Comparison of ENCODE assay signal across 1 cellular context in the genomic region with DNA sequence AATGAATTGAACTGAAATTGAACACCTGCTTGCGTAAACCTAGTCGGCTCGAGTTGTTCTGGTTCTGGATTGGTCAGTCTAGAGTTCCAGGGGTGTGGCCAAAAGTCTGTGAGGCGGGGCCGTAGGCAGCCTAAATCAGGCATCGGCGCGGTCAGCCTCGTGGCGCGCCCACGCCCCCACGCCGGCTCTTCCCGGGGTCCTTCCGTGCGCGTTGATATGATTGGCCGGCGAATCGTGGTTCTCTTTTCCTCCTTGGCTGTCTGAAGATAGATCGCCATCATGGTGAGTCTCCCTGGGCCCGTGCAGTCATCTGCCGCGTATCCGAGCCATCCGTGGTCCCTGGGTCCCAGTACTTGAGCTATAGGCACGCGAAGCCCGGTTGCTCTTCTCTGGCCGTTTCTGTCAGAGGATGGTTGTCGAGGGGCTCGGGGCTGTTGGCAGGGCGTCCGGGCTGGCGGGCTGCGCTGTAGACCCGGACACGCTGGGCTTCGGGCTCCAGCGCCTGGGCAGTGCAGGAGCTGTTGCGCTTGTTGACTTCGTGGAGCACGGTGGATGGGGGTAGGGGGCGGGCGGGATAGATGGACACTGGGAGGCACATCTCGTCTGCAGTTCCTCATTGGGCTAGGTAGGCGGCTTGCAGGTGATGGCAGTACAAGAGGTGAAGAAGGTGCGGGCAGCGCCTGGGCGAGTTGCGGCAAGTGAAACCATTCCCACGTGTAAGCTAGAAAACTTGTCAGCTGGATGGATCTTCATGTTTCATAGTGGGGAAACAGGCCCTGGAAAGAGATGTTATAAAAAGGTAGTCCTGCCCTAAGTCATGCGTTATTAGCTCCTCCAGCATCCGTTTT.
A peak's percentile ranks its signal among the peaks of the same experiment; 100 is the strongest.
TF ChIP-seq lines count a peak whose summit lies in the region.

A gene (plus strand): TSS at position 241 of the 848 bp plus-strand sequence. CDS start 39 bp downstream, at position 280.

TF ChIP-seq in HepG2, 621 proteins besides CTCF, POLR2A, EP300 and RAD21 (continued from another document and continues in another):
- TF ChIP-seq SMAD3 (CRISPR knock-in tag; IDR thresholded peaks at IDR 0.05) (no peak; the same call in 1 of the 2 replicates), NFE2 (CRISPR knock-in tag; IDR thresholded peaks at IDR 0.05) (no peak), KDM2A (CRISPR knock-in tag; IDR thresholded peaks at IDR 0.05; ENCODE audit: borderline replicate concordance, low read depth) (peak; percentile 74), HOXA3 (CRISPR knock-in tag; IDR thresholded peaks at IDR 0.05) (peak; percentile 67), ZZZ3 (CRISPR knock-in tag; IDR thresholded peaks at IDR 0.05; ENCODE audit: borderline replicate concordance) (peak; percentile 95; the same call in 1 of the 2 replicates), ZNF629 (CRISPR knock-in tag; conservative IDR thresholded peaks at IDR 0.05) (0 out of 2 replicates have a peak, but pooled peaks have one; percentile 14), TBX2 (CRISPR knock-in tag; IDR thresholded peaks at IDR 0.05; ENCODE audit: borderline replicate concordance) (peak; percentile 78), YEATS2 (CRISPR knock-in tag; IDR thresholded peaks at IDR 0.05; ENCODE audit: borderline replicate concordance) (peak; percentile 98), GATA4 (IDR thresholded peaks at IDR 0.05; ENCODE audit: borderline replicate concordance, low read depth) (peak; percentile 78; the same call in 1 of the 2 replicates), ZBTB8A (CRISPR knock-in tag; IDR thresholded peaks at IDR 0.05; ENCODE audit: borderline replicate concordance, low read depth) (no peak; the same call in 1 of the 2 replicates), ZBTB38 (CRISPR knock-in tag; IDR thresholded peaks at IDR 0.05) (peak; percentile 77; the same call in 1 of the 2 replicates), MATR3 (CRISPR knock-in tag; IDR thresholded peaks at IDR 0.05) (no peak), ARNTL (CRISPR knock-in tag; IDR thresholded peaks at IDR 0.05) (peak; percentile 58; the same call in 1 of the 2 replicates), TCF12 (IDR thresholded peaks at IDR 0.05) (no peak), TCF12 (CRISPR knock-in tag; IDR thresholded peaks at IDR 0.05) (no peak), ZNF430 (CRISPR knock-in tag; IDR thresholded peaks at IDR 0.05) (peak; percentile 85; the same call in 1 of the 2 replicates), ONECUT2 (CRISPR knock-in tag; IDR thresholded peaks at IDR 0.05) (no peak), ZNF484 (CRISPR knock-in tag; IDR thresholded peaks at IDR 0.05; ENCODE audit: borderline replicate concordance, low read depth) (no peak), HDAC1 (CRISPR knock-in tag; IDR thresholded peaks at IDR 0.05) (peak; percentile 92), RFX1 (IDR thresholded peaks at IDR 0.05) (no peak), TARDBP (CRISPR knock-in tag; IDR thresholded peaks at IDR 0.05) (peak; percentile 82), ZKSCAN8 (CRISPR knock-in tag; IDR thresholded peaks at IDR 0.05; ENCODE audit: borderline replicate concordance) (0 out of 2 replicates have a peak, but pooled peaks have one; percentile 20)
- TF ChIP-seq, protein P1, sequence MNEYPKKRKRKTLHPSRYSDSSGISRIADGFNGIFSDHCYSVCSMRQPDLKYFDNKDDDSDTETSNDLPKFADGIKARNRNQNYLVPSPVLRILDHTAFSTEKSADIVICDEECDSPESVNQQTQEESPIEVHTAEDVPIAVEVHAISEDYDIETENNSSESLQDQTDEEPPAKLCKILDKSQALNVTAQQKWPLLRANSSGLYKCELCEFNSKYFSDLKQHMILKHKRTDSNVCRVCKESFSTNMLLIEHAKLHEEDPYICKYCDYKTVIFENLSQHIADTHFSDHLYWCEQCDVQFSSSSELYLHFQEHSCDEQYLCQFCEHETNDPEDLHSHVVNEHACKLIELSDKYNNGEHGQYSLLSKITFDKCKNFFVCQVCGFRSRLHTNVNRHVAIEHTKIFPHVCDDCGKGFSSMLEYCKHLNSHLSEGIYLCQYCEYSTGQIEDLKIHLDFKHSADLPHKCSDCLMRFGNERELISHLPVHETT (CRISPR knock-in tag; conservative IDR thresholded peaks at IDR 0.05) = no peak
- TF ChIP-seq, protein P2, sequence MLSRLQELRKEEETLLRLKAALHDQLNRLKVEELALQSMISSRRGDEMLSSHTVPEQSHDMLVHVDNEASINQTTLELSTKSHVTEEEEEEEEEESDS (CRISPR knock-in tag; IDR thresholded peaks at IDR 0.05; ENCODE audit: borderline replicate concordance) = 0 out of 2 replicates have a peak, but pooled peaks have one; percentile 33
- TF ChIP-seq, protein P3, sequence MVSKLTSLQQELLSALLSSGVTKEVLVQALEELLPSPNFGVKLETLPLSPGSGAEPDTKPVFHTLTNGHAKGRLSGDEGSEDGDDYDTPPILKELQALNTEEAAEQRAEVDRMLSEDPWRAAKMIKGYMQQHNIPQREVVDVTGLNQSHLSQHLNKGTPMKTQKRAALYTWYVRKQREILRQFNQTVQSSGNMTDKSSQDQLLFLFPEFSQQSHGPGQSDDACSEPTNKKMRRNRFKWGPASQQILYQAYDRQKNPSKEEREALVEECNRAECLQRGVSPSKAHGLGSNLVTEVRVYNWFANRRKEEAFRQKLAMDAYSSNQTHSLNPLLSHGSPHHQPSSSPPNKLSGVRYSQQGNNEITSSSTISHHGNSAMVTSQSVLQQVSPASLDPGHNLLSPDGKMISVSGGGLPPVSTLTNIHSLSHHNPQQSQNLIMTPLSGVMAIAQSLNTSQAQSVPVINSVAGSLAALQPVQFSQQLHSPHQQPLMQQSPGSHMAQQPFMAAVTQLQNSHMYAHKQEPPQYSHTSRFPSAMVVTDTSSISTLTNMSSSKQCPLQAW (CRISPR knock-in tag; IDR thresholded peaks at IDR 0.05) = peak; percentile 81
- TF ChIP-seq, protein P4, sequence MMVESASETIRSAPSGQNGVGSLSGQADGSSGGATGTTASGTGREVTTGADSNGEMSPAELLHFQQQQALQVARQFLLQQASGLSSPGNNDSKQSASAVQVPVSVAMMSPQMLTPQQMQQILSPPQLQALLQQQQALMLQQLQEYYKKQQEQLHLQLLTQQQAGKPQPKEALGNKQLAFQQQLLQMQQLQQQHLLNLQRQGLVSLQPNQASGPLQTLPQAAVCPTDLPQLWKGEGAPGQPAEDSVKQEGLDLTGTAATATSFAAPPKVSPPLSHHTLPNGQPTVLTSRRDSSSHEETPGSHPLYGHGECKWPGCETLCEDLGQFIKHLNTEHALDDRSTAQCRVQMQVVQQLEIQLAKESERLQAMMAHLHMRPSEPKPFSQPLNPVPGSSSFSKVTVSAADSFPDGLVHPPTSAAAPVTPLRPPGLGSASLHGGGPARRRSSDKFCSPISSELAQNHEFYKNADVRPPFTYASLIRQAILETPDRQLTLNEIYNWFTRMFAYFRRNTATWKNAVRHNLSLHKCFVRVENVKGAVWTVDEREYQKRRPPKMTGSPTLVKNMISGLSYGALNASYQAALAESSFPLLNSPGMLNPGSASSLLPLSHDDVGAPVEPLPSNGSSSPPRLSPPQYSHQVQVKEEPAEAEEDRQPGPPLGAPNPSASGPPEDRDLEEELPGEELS (CRISPR knock-in tag; IDR thresholded peaks at IDR 0.05) = 0 out of 2 replicates have a peak, but pooled peaks have one; percentile 19
- TF ChIP-seq, protein P5, sequence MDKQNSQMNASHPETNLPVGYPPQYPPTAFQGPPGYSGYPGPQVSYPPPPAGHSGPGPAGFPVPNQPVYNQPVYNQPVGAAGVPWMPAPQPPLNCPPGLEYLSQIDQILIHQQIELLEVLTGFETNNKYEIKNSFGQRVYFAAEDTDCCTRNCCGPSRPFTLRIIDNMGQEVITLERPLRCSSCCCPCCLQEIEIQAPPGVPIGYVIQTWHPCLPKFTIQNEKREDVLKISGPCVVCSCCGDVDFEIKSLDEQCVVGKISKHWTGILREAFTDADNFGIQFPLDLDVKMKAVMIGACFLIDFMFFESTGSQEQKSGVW (CRISPR knock-in tag; IDR thresholded peaks at IDR 0.05; ENCODE audit: borderline replicate concordance) = no peak
- TF ChIP-seq, protein P6, sequence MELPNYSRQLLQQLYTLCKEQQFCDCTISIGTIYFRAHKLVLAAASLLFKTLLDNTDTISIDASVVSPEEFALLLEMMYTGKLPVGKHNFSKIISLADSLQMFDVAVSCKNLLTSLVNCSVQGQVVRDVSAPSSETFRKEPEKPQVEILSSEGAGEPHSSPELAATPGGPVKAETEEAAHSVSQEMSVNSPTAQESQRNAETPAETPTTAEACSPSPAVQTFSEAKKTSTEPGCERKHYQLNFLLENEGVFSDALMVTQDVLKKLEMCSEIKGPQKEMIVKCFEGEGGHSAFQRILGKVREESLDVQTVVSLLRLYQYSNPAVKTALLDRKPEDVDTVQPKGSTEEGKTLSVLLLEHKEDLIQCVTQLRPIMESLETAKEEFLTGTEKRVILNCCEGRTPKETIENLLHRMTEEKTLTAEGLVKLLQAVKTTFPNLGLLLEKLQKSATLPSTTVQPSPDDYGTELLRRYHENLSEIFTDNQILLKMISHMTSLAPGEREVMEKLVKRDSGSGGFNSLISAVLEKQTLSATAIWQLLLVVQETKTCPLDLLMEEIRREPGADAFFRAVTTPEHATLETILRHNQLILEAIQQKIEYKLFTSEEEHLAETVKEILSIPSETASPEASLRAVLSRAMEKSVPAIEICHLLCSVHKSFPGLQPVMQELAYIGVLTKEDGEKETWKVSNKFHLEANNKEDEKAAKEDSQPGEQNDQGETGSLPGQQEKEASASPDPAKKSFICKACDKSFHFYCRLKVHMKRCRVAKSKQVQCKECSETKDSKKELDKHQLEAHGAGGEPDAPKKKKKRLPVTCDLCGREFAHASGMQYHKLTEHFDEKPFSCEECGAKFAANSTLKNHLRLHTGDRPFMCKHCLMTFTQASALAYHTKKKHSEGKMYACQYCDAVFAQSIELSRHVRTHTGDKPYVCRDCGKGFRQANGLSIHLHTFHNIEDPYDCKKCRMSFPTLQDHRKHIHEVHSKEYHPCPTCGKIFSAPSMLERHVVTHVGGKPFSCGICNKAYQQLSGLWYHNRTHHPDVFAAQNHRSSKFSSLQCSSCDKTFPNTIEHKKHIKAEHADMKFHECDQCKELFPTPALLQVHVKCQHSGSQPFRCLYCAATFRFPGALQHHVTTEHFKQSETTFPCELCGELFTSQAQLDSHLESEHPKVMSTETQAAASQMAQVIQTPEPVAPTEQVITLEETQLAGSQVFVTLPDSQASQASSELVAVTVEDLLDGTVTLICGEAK (IDR thresholded peaks at IDR 0.05) = no peak
- TF ChIP-seq, protein P6 (CRISPR knock-in tag; IDR thresholded peaks at IDR 0.05) = peak; percentile 56; the same call in 1 of the 2 replicates
- TF ChIP-seq, protein P7, sequence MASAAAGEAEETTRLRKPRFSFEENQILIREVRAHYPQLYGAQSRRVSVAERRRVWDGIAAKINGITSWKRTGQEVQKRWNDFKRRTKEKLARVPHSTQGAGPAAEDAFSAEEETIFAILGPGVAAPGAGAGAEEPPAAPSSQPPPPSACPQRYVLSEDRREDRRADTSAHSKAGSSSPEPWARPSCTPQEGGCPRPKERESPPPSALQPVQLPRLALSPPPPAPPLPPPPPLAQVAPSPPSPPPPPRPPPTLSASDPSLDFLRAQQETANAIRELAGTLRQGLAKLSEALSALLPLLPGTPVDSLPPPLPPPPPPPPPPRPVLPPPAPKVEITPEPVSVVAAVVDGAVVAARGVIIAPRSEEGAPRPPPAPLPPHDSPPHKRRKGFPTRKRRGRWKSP (CRISPR knock-in tag; IDR thresholded peaks at IDR 0.05) = peak; percentile 52; the same call in 1 of the 2 replicates
- TF ChIP-seq, protein P8, sequence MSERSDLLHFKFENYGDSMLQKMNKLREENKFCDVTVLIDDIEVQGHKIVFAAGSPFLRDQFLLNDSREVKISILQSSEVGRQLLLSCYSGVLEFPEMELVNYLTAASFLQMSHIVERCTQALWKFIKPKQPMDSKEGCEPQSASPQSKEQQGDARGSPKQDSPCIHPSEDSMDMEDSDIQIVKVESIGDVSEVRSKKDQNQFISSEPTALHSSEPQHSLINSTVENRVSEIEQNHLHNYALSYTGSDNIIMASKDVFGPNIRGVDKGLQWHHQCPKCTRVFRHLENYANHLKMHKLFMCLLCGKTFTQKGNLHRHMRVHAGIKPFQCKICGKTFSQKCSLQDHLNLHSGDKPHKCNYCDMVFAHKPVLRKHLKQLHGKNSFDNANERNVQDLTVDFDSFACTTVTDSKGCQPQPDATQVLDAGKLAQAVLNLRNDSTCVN (CRISPR knock-in tag; IDR thresholded peaks at IDR 0.05; ENCODE audit: borderline replicate concordance) = peak; percentile 48; the same call in 1 of the 2 replicates
